17 cellular contexts compared by ENCODE assay signal in genomic region chr3:186132487-186132886, GRCh38. TPM values are rescaled to one million over a fixed set of nuclear protein-coding genes. Genes with fewer than 3 reads are reported as not detected.
A peak's percentile ranks its signal among the peaks of the same experiment; 100 is the strongest.
DNase-seq lines count a peak whose midpoint lies in the region; ATAC-seq and TF ChIP-seq lines count a peak whose summit lies in the region.
"Had no signal": no experiment of that assay in that cellular context is flagged by ENCODE, and none has a peak within 500 bp of the region (broad histone marks: within the 10 kb centered on the region; RNA-seq: fewer than 3 reads in every experiment).

No MANE protein-coding gene starts in this region.

- H3K9me3 ChIP-seq in Loucy (ENCODE audit: insufficient read depth, low read depth, low read length): no peaks in the 10 kb centered on the region
- H3K9me3 ChIP-seq in effector memory CD4-positive, alpha-beta T cell (ENCODE audit: control insufficient read depth, low read length): no peaks in the 10 kb centered on the region
- H3K9me3 ChIP-seq in stomach: no peaks in the 10 kb centered on the region
- H3K9me3 ChIP-seq: A549 had no signal

- H3K79me2 ChIP-seq in Loucy (ENCODE audit: insufficient read depth, low read length): no peaks in the 10 kb centered on the region

- DNase-seq in activated CD8-positive, alpha-beta memory T cell treated with anti-CD3 and anti-CD28 coated beads, Interleukin-2, amount 10 ng/mL, durations not matched to agents 7 days and 5 days: no peak
- no peak for DNase-seq in activated CD8-positive, alpha-beta memory T cell treated with anti-CD3 and anti-CD28 coated beads for 24 hours
- no peak for DNase-seq in natural killer cell treated with Interleukin-12 subunit alpha and Interleukin-12 subunit beta and Interleukin-15 and Interleukin-18, amount 100 ng/mL, for 72 hours (ENCODE audit: low spot score)
- no peak for DNase-seq in effector memory CD4-positive, alpha-beta T cell
- DNase-seq in stomach: no peak
- DNase-seq in stimulated activated naive CD4-positive, alpha-beta T cell treated with Interleukin-2 at 50 U/mL for 16 hours (lab: John Stamatoyannopoulos, UW): no peak
- DNase-seq: AML-193; Calu3; CD8-positive, alpha-beta T cell; DMS79 treated with DMSO at 0.1 percent for 48 hours; EL; GOT3; H7 had no signal

- H3K4me2 ChIP-seq in Loucy (ENCODE audit: low read depth, low read length, poor library complexity, severe bottlenecking): peak overlapping the region; percentile 1
- H3K4me2 ChIP-seq: A549 had no signal

- H3K27me3 ChIP-seq in Loucy (ENCODE audit: insufficient read depth, low read length, poor library complexity, severe bottlenecking) (no peaks in the 10 kb centered on the region), stomach (no peaks in the 10 kb centered on the region)
- no peaks in the 10 kb centered on the region for H3K27me3 ChIP-seq in effector memory CD4-positive, alpha-beta T cell (replicated peaks; ENCODE audit: control insufficient read depth, insufficient read depth, low read length, poor library complexity, severe bottlenecking)

- H4K20me1 ChIP-seq in Loucy (ENCODE audit: insufficient read depth, low read length, poor library complexity, severe bottlenecking): no peaks in the 10 kb centered on the region

- no peaks in the 10 kb centered on the region for H3K9me3 Mint-ChIP-seq in activated CD8-positive, alpha-beta memory T cell treated with anti-CD3 and anti-CD28 coated beads, Interleukin-2, amount 10 ng/mL, durations not matched to agents 7 days and 5 days (ENCODE audit: low read depth)
- no peaks in the 10 kb centered on the region for H3K9me3 Mint-ChIP-seq in natural killer cell treated with Interleukin-12 subunit alpha and Interleukin-12 subunit beta and Interleukin-15 and Interleukin-18, amount 100 ng/mL, for 72 hours
- H3K9me3 Mint-ChIP-seq: CD8-positive, alpha-beta T cell had no signal

- no peak for TF ChIP-seq POLR2A in stomach (IDR thresholded peaks at IDR 0.05)

- no peak for TF ChIP-seq CTCF in Loucy (conservative IDR thresholded peaks at IDR 0.05; ENCODE audit: low read length)
- TF ChIP-seq CTCF in stomach (IDR thresholded peaks at IDR 0.05): no peak

- CTCF ChIA-PET in activated CD8-positive, alpha-beta memory T cell treated with anti-CD3 and anti-CD28 coated beads, Interleukin-2, amount 10 ng/mL, durations not matched to agents 7 days and 5 days (lab: Charles Lee): interaction anchor here (0.7 kb wide), 1 partner anchor 108 kb away, joined by 3 read pairs; no protein-coding TSS in a partner anchor

- no peaks in the 10 kb centered on the region for H3F3A ChIP-seq in Loucy (ENCODE audit: low read depth)

- H3K9ac ChIP-seq in Loucy (ENCODE audit: low read depth, low read length, poor library complexity, severe bottlenecking): peak overlapping the region; percentile 21

- H3K4me3 ChIP-seq in Loucy (ENCODE audit: low read length, poor library complexity, severe bottlenecking) (no peak overlapping the region), stomach (no peak overlapping the region)
- H3K4me3 ChIP-seq in effector memory CD4-positive, alpha-beta T cell (ENCODE audit: insufficient read depth, low read depth, low read length, poor library complexity, severe bottlenecking): no peak overlapping the region
- H3K4me3 ChIP-seq: A549, GM12878 had no signal

- no peaks in the 10 kb centered on the region for H3K36me3 ChIP-seq in Loucy (ENCODE audit: insufficient read depth, low read length)
- H3K36me3 ChIP-seq in effector memory CD4-positive, alpha-beta T cell (ENCODE audit: control insufficient read depth, insufficient read depth, low read length): no peaks in the 10 kb centered on the region
- H3K36me3 ChIP-seq in stomach: no peaks in the 10 kb centered on the region

- ATAC-seq in activated CD8-positive, alpha-beta memory T cell treated with anti-CD3 and anti-CD28 coated beads, Interleukin-2, amount 10 ng/mL, durations not matched to agents 7 days and 5 days: peak; percentile 23
- ATAC-seq in natural killer cell treated with Interleukin-12 subunit alpha and Interleukin-12 subunit beta and Interleukin-15 and Interleukin-18, amount 100 ng/mL, for 72 hours: peak; percentile 76 to 82
- ATAC-seq: A549; CD8-positive, alpha-beta T cell; GM12878 had no signal

- WGBS in stomach, 5 donors: 80 to 96% (median 92%) methylated on average over 1 to 2 of the region's 2 CpGs

- no peaks in the 10 kb centered on the region for H3K36me3 Mint-ChIP-seq in activated CD8-positive, alpha-beta memory T cell treated with anti-CD3 and anti-CD28 coated beads, Interleukin-2, amount 10 ng/mL, durations not matched to agents 7 days and 5 days
- H3K36me3 Mint-ChIP-seq in natural killer cell treated with Interleukin-12 subunit alpha and Interleukin-12 subunit beta and Interleukin-15 and Interleukin-18, amount 100 ng/mL, for 72 hours: no peaks in the 10 kb centered on the region
- H3K36me3 Mint-ChIP-seq: CD8-positive, alpha-beta T cell had no signal

- peaks cover 38% of the 10 kb centered on the region for H3K27me3 Mint-ChIP-seq in activated CD8-positive, alpha-beta memory T cell treated with anti-CD3 and anti-CD28 coated beads, Interleukin-2, amount 10 ng/mL, durations not matched to agents 7 days and 5 days
- H3K27me3 Mint-ChIP-seq in natural killer cell treated with Interleukin-12 subunit alpha and Interleukin-12 subunit beta and Interleukin-15 and Interleukin-18, amount 100 ng/mL, for 72 hours: peaks cover 12 to 35% of the 10 kb centered on the region in 2 donors

- H3K27ac ChIP-seq in effector memory CD4-positive, alpha-beta T cell (ENCODE audit: insufficient read depth, low read length, poor library complexity, severe bottlenecking): no peak overlapping the region
- H3K27ac ChIP-seq in stomach: no peak overlapping the region
- H3K27ac ChIP-seq: 22Rv1, A549 had no signal

- no peak overlapping the region for H2AFZ ChIP-seq in Loucy (ENCODE audit: low read length)

- H3K4me1 Mint-ChIP-seq in activated CD8-positive, alpha-beta memory T cell treated with anti-CD3 and anti-CD28 coated beads, Interleukin-2, amount 10 ng/mL, durations not matched to agents 7 days and 5 days: peaks cover 2% of the 10 kb centered on the region
- peaks cover 9 to 27% of the 10 kb centered on the region in 2 donors for H3K4me1 Mint-ChIP-seq in natural killer cell treated with Interleukin-12 subunit alpha and Interleukin-12 subunit beta and Interleukin-15 and Interleukin-18, amount 100 ng/mL, for 72 hours (ENCODE audit: low read depth in 2 of 2)

- no peaks in the 10 kb centered on the region for H3K9me2 ChIP-seq in Loucy (replicated peaks; ENCODE audit: low read depth, low read length)

- no peak for TF ChIP-seq EP300 in stomach (IDR thresholded peaks at IDR 0.05)

- no peak overlapping the region for H3K27ac Mint-ChIP-seq in activated CD8-positive, alpha-beta memory T cell treated with anti-CD3 and anti-CD28 coated beads, Interleukin-2, amount 10 ng/mL, durations not matched to agents 7 days and 5 days
- H3K27ac Mint-ChIP-seq in natural killer cell treated with Interleukin-12 subunit alpha and Interleukin-12 subunit beta and Interleukin-15 and Interleukin-18, amount 100 ng/mL, for 72 hours: peak overlapping the region in 1 of 2 donors; percentile 68
- H3K27ac Mint-ChIP-seq: CD8-positive, alpha-beta T cell had no signal

- no peak overlapping the region for H3K4me3 Mint-ChIP-seq in activated CD8-positive, alpha-beta memory T cell treated with anti-CD3 and anti-CD28 coated beads, Interleukin-2, amount 10 ng/mL, durations not matched to agents 7 days and 5 days
- H3K4me3 Mint-ChIP-seq in natural killer cell treated with Interleukin-12 subunit alpha and Interleukin-12 subunit beta and Interleukin-15 and Interleukin-18, amount 100 ng/mL, for 72 hours: no peak overlapping the region
- H3K4me3 Mint-ChIP-seq: CD8-positive, alpha-beta T cell had no signal

- H3K4me1 ChIP-seq in Loucy (ENCODE audit: insufficient read depth, low read length, poor library complexity, severe bottlenecking) (peaks cover 64% of the 10 kb centered on the region), stomach (no peaks in the 10 kb centered on the region)
- H3K4me1 ChIP-seq in effector memory CD4-positive, alpha-beta T cell (ENCODE audit: control insufficient read depth, insufficient read depth, low read length, poor library complexity, severe bottlenecking): no peaks in the 10 kb centered on the region
- H3K4me1 ChIP-seq: A549 had no signal

- intact Hi-C loops in stomach (cut with DNase I; ENCODE audit: low total_unique reads): no loop called here

RNA-seq across cellular contexts. Expression of gene ETV5, which starts 23.6 kb away (rescaled TPM):
- under 1 TPM; 0.16 to 0.47 TPM for total RNA-seq in activated CD8-positive, alpha-beta memory T cell treated with anti-CD3 and anti-CD28 coated beads, Interleukin-2, amount 10 ng/mL, durations not matched to agents 7 days and 5 days
- total RNA-seq in natural killer cell treated with Interleukin-12 subunit alpha and Interleukin-12 subunit beta and Interleukin-15 and Interleukin-18, amount 100 ng/mL, for 72 hours: 100 to 1,000 TPM in 1 of 2 donors, 10 to 100 TPM in 1; 61.6 to 113 TPM
- 100 to 1,000 TPM in 1 of 5 donors, 10 to 100 TPM in 3, 1 to 10 TPM in 1; 2.9 to 343 (median 28.6) TPM for total RNA-seq in stomach
- polyA plus RNA-seq in stomach: 1 to 10 TPM; 3.2 to 7.3 (median 5.7) TPM
